Comparison of ENCODE assay signal across 37 cellular contexts in genomic region chr7:94843553-94843952, GRCh38.
"Had no signal": no experiment of that assay in that cellular context is flagged by ENCODE, and none has a peak within 500 bp of the region (broad histone marks: within the 10 kb centered on the region; RNA-seq: fewer than 3 reads in every experiment).

No MANE protein-coding gene starts in this region.

- H3K36me3 Mint-ChIP-seq: activated CD8-positive, alpha-beta memory T cell treated with anti-CD3 and anti-CD28 coated beads, Interleukin-2, amount 10 ng/mL, durations not matched to agents 7 days and 5 days; activated naive CD4-positive, alpha-beta T cell treated with anti-CD3 and anti-CD28 coated beads, Interleukin-2, amount 10 ng/mL, durations not matched to agents 7 days and 5 days; activated naive CD8-positive, alpha-beta T cell treated with anti-CD3 and anti-CD28 coated beads for 36 hours had no signal

- H3K4me1 ChIP-seq: adrenal gland, body of pancreas, breast epithelium had no signal

- H3K27ac Mint-ChIP-seq: activated CD4-positive, alpha-beta memory T cell treated with anti-CD3 and anti-CD28 coated beads, Interleukin-2, amount 10 ng/mL, durations not matched to agents 7 days and 5 days; activated CD4-positive, alpha-beta T cell treated with anti-CD3 and anti-CD28 coated beads for 36 hours; activated CD4-positive, alpha-beta T cell treated with anti-CD3 and anti-CD28 coated beads, Interleukin-2, amount 10 ng/mL, durations not matched to agents 7 days and 5 days; activated CD8-positive, alpha-beta memory T cell treated with anti-CD3 and anti-CD28 coated beads, Interleukin-2, amount 10 ng/mL, durations not matched to agents 7 days and 5 days; activated CD8-positive, alpha-beta T cell treated with anti-CD3 and anti-CD28 coated beads, Interleukin-2, amount 10 ng/mL, durations not matched to agents 7 days and 5 days; activated naive CD4-positive, alpha-beta T cell treated with anti-CD3 and anti-CD28 coated beads, Interleukin-2, amount 10 ng/mL, durations not matched to agents 7 days and 5 days; activated naive CD4-positive, alpha-beta T cell treated with anti-CD3 and anti-CD28 coated beads, Interleukin-2, amount 50 U/mL, for 24 hours; activated naive CD8-positive, alpha-beta T cell treated with anti-CD3 and anti-CD28 coated beads for 36 hours; activated T-cell treated with anti-CD3 and anti-CD28 coated beads, Interleukin-2, amount 50 U/mL, for 24 hours; activated T-helper 2 cell treated with anti-CD3 and anti-CD28 coated beads, Interferon-gamma antibody, Interleukin-2, Interleukin-4, amounts not matched to agents 10 μg/mL and 5 μg/mL and 100 μg/mL, durations not matched to agents 14 hours and 24 hours and 36 hours; T-helper 1 cell treated with Interleukin-12 subunit alpha and Interleukin-12 subunit beta and Interleukin-4 antibody, amounts not matched to agents 30 μg/mL and 1 μg/mL, for 36 hours; T-helper 2 cell treated with Interferon-gamma antibody and Interleukin-4, amounts not matched to agents 5 μg/mL and 100 μg/mL, for 36 hours; WTC11 had no signal

- H3K27me3 Mint-ChIP-seq: activated CD4-positive, alpha-beta memory T cell treated with anti-CD3 and anti-CD28 coated beads, Interleukin-2, amount 10 ng/mL, durations not matched to agents 7 days and 5 days; activated CD4-positive, alpha-beta T cell treated with anti-CD3 and anti-CD28 coated beads for 36 hours; activated CD4-positive, alpha-beta T cell treated with anti-CD3 and anti-CD28 coated beads, Interleukin-2, amount 10 ng/mL, durations not matched to agents 7 days and 5 days; activated CD8-positive, alpha-beta memory T cell treated with anti-CD3 and anti-CD28 coated beads, Interleukin-2, amount 10 ng/mL, durations not matched to agents 7 days and 5 days; activated naive CD4-positive, alpha-beta T cell treated with anti-CD3 and anti-CD28 coated beads, Interleukin-2, amount 10 ng/mL, durations not matched to agents 7 days and 5 days; activated naive CD4-positive, alpha-beta T cell treated with anti-CD3 and anti-CD28 coated beads, Interleukin-2, amount 50 U/mL, for 24 hours; activated naive CD8-positive, alpha-beta T cell treated with anti-CD3 and anti-CD28 coated beads for 36 hours; activated T-cell treated with anti-CD3 and anti-CD28 coated beads, Interleukin-2, amount 50 U/mL, for 24 hours had no signal

- DNase-seq: activated CD4-positive, alpha-beta memory T cell treated with anti-CD3 and anti-CD28 coated beads, Interleukin-2, amount 10 ng/mL, durations not matched to agents 7 days and 5 days; activated CD4-positive, alpha-beta T cell treated with anti-CD3 and anti-CD28 coated beads for 1 hour; activated CD4-positive, alpha-beta T cell treated with anti-CD3 and anti-CD28 coated beads for 36 hours; activated CD4-positive, alpha-beta T cell treated with anti-CD3 and anti-CD28 coated beads for 48 hours; activated CD4-positive, alpha-beta T cell treated with anti-CD3 and anti-CD28 coated beads, Interleukin-2, amount 10 ng/mL, durations not matched to agents 7 days and 5 days; activated CD4-positive, alpha-beta T cell treated with anti-CD3 and anti-CD28 coated beads, Interleukin-2, amount 50 U/mL, for 48 hours; activated CD4-positive, CD25-positive, alpha-beta regulatory T cell; activated CD8-positive, alpha-beta memory T cell treated with anti-CD3 and anti-CD28 coated beads for 24 hours; activated CD8-positive, alpha-beta memory T cell treated with anti-CD3 and anti-CD28 coated beads, Interleukin-2, amount 10 ng/mL, durations not matched to agents 7 days and 5 days; activated CD8-positive, alpha-beta memory T cell treated with anti-CD3 and anti-CD28 coated beads, Interleukin-2, amount 50 U/mL, for 48 hours; activated CD8-positive, alpha-beta T cell treated with anti-CD3 and anti-CD28 coated beads, Interleukin-2, amount 10 ng/mL, durations not matched to agents 7 days and 5 days; activated effector memory CD4-positive, alpha-beta T cell treated with Interleukin-2 at 50 U/mL for 16 hours; activated gamma-delta T cell; activated naive CD4-positive, alpha-beta T cell treated with anti-CD3 and anti-CD28 coated beads, Interleukin-2, amount 10 ng/mL, durations not matched to agents 7 days and 5 days; activated naive CD4-positive, alpha-beta T cell treated with Interleukin-2 at 50 U/mL for 16 hours; activated naive CD8-positive, alpha-beta T cell treated with anti-CD3 and anti-CD28 coated beads for 36 hours; activated T-cell treated with anti-CD3 and anti-CD28 coated beads, Interleukin-2, amount 50 U/mL, for 24 hours; activated T-cell treated with anti-CD3 and anti-CD28 coated beads, Interleukin-2, amount 50 U/mL, for 48 hours; adrenal gland; amniotic stem cell; aorta; body of pancreas; brain microvascular endothelial cell; central memory CD4-positive, alpha-beta T cell; T-helper 1 cell; T-helper 2 cell; T-helper 9 cell; WERI-Rb-1 had no signal

- FAIRE-seq: astrocyte, TTC549 had no signal

- H3K4me3 ChIP-seq: adrenal gland, body of pancreas, breast epithelium had no signal

- H3K27ac ChIP-seq: adrenal gland, body of pancreas, brain microvascular endothelial cell, breast epithelium, WERI-Rb-1 had no signal

- H3K4me3 Mint-ChIP-seq: activated CD4-positive, alpha-beta memory T cell treated with anti-CD3 and anti-CD28 coated beads, Interleukin-2, amount 10 ng/mL, durations not matched to agents 7 days and 5 days; activated CD4-positive, alpha-beta T cell treated with anti-CD3 and anti-CD28 coated beads for 36 hours; activated CD4-positive, alpha-beta T cell treated with anti-CD3 and anti-CD28 coated beads, Interleukin-2, amount 10 ng/mL, durations not matched to agents 7 days and 5 days; activated CD8-positive, alpha-beta memory T cell treated with anti-CD3 and anti-CD28 coated beads, Interleukin-2, amount 10 ng/mL, durations not matched to agents 7 days and 5 days; activated CD8-positive, alpha-beta T cell treated with anti-CD3 and anti-CD28 coated beads, Interleukin-2, amount 10 ng/mL, durations not matched to agents 7 days and 5 days; activated naive CD4-positive, alpha-beta T cell treated with anti-CD3 and anti-CD28 coated beads, Interleukin-2, amount 10 ng/mL, durations not matched to agents 7 days and 5 days; activated naive CD4-positive, alpha-beta T cell treated with anti-CD3 and anti-CD28 coated beads, Interleukin-2, amount 50 U/mL, for 24 hours; activated naive CD8-positive, alpha-beta T cell treated with anti-CD3 and anti-CD28 coated beads for 36 hours; activated T-cell treated with anti-CD3 and anti-CD28 coated beads, Interleukin-2, amount 50 U/mL, for 24 hours; T-helper 1 cell treated with Interleukin-12 subunit alpha and Interleukin-12 subunit beta and Interleukin-4 antibody, amounts not matched to agents 30 μg/mL and 1 μg/mL, for 36 hours; T-helper 2 cell treated with Interferon-gamma antibody and Interleukin-4, amounts not matched to agents 5 μg/mL and 100 μg/mL, for 36 hours; WTC11 had no signal

- ATAC-seq: activated CD4-positive, alpha-beta T cell treated with anti-CD3 and anti-CD28 coated beads for 36 hours; activated CD4-positive, CD25-positive, alpha-beta regulatory T cell treated with anti-CD3 and anti-CD28 coated beads, Interleukin-2, amount 50 U/mL, for 24 hours; activated CD8-positive, alpha-beta memory T cell treated with anti-CD3 and anti-CD28 coated beads, Interleukin-2, amount 10 ng/mL, durations not matched to agents 7 days and 5 days; activated CD8-positive, alpha-beta T cell treated with anti-CD3 and anti-CD28 coated beads, Interleukin-2, amount 10 ng/mL, durations not matched to agents 7 days and 5 days; body of pancreas; WTC11 had no signal

- H3K36me3 ChIP-seq: adrenal gland, brain microvascular endothelial cell, breast epithelium, WERI-Rb-1 had no signal

- H3K27me3 ChIP-seq: adrenal gland, body of pancreas, brain microvascular endothelial cell, breast epithelium had no signal

- H3K4me1 Mint-ChIP-seq: activated CD4-positive, alpha-beta memory T cell treated with anti-CD3 and anti-CD28 coated beads, Interleukin-2, amount 10 ng/mL, durations not matched to agents 7 days and 5 days; activated CD4-positive, alpha-beta T cell treated with anti-CD3 and anti-CD28 coated beads for 36 hours; activated CD4-positive, alpha-beta T cell treated with anti-CD3 and anti-CD28 coated beads, Interleukin-2, amount 10 ng/mL, durations not matched to agents 7 days and 5 days; activated CD8-positive, alpha-beta memory T cell treated with anti-CD3 and anti-CD28 coated beads, Interleukin-2, amount 10 ng/mL, durations not matched to agents 7 days and 5 days; activated naive CD4-positive, alpha-beta T cell treated with anti-CD3 and anti-CD28 coated beads, Interleukin-2, amount 10 ng/mL, durations not matched to agents 7 days and 5 days; activated naive CD4-positive, alpha-beta T cell treated with anti-CD3 and anti-CD28 coated beads, Interleukin-2, amount 50 U/mL, for 24 hours; activated naive CD8-positive, alpha-beta T cell treated with anti-CD3 and anti-CD28 coated beads for 36 hours; WTC11 had no signal
